ENCODE assay signal across 15 cellular contexts in the genomic region with DNA sequence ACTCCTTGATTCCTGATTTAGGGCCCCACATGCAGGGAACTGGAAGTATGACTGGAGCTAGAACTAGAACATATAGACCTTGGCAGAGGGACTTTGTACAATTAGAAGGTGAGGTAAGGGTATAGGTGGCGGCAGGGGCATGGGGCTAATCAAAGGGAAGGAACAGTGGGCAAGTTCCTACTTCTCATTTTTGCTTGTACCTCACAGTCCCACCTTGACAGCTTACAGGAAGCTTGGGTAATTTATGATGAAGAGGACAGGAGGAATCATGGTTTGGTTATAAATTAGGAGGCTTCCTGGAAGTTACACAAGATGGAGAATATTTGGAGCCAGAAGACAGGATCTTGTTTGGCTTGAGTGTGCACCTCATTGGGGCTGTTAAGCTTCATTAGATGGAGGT. TPM values are rescaled to one million over a fixed set of nuclear protein-coding genes. Genes with fewer than 3 reads are reported as not detected.
DNase-seq lines count a peak whose midpoint lies in the region; ATAC-seq and TF ChIP-seq lines count a peak whose summit lies in the region.
"Had no signal": no experiment of that assay in that cellular context is flagged by ENCODE, and none has a peak within 500 bp of the region (broad histone marks: within the 10 kb centered on the region; RNA-seq: fewer than 3 reads in every experiment).

No MANE protein-coding gene starts in this region.

- peak overlapping the region; percentile 31 for H3K27ac ChIP-seq in suprapubic skin

- TF ChIP-seq EP300 in suprapubic skin (IDR thresholded peaks at IDR 0.05): no peak

- TF ChIP-seq CTCF in suprapubic skin (IDR thresholded peaks at IDR 0.05): no peak

- 72% methylated on average over 1 of the region's 1 CpG for WGBS in suprapubic skin

- H3K27ac Mint-ChIP-seq in activated T-cell treated with anti-CD3 and anti-CD28 coated beads, Interleukin-2, amount 50 U/mL, for 24 hours: peak overlapping the region; percentile 85
- peak overlapping the region; percentile 77 for H3K27ac Mint-ChIP-seq in activated CD4-positive, alpha-beta memory T cell treated with anti-CD3 and anti-CD28 coated beads for 36 hours

- H3K36me3 Mint-ChIP-seq in activated T-cell treated with anti-CD3 and anti-CD28 coated beads, Interleukin-2, amount 50 U/mL, for 24 hours (ENCODE audit: low read depth): peaks cover 70% of the 10 kb centered on the region
- H3K36me3 Mint-ChIP-seq in activated CD4-positive, alpha-beta memory T cell treated with anti-CD3 and anti-CD28 coated beads for 36 hours: peaks cover 50% of the 10 kb centered on the region

- ATAC-seq in left colon: peak; percentile 5
- no peak for ATAC-seq in GM19467 (IDR thresholded peaks at IDR 0.05; ENCODE audit: unreplicated experiment)
- ATAC-seq: naive thymus-derived CD8-positive, alpha-beta T cell had no signal

- H3K9me3 Mint-ChIP-seq in activated T-cell treated with anti-CD3 and anti-CD28 coated beads, Interleukin-2, amount 50 U/mL, for 24 hours: peaks cover 21% of the 10 kb centered on the region
- H3K9me3 Mint-ChIP-seq in activated CD4-positive, alpha-beta memory T cell treated with anti-CD3 and anti-CD28 coated beads for 36 hours: peaks cover 26% of the 10 kb centered on the region

- POLR2A ChIA-PET in activated CD4-positive, alpha-beta memory T cell treated with anti-CD3 and anti-CD28 coated beads for 36 hours (lab: Charles Lee): interaction anchor here (0.7 kb wide), 1 partner anchor 249 kb away, joined by 3 read pairs; no protein-coding TSS in a partner anchor

- H3K4me3 Mint-ChIP-seq in activated T-cell treated with anti-CD3 and anti-CD28 coated beads, Interleukin-2, amount 50 U/mL, for 24 hours: no peak overlapping the region
- no peak overlapping the region for H3K4me3 Mint-ChIP-seq in activated CD4-positive, alpha-beta memory T cell treated with anti-CD3 and anti-CD28 coated beads for 36 hours
- H3K4me3 Mint-ChIP-seq: central memory CD8-positive, alpha-beta T cell; naive thymus-derived CD8-positive, alpha-beta T cell had no signal

- intact Hi-C loops in activated CD4-positive, alpha-beta memory T cell treated with anti-CD3 and anti-CD28 coated beads for 36 hours (cut with micrococcal nuclease): no loop called here
- intact Hi-C loops in left colon (cut with DNase I, micrococcal nuclease): no loop called here

- H3K4me1 ChIP-seq in suprapubic skin: peaks cover 47% of the 10 kb centered on the region

- H3K4me3 ChIP-seq in suprapubic skin: no peak overlapping the region

- peaks cover 92% of the 10 kb centered on the region for H3K4me1 Mint-ChIP-seq in activated T-cell treated with anti-CD3 and anti-CD28 coated beads, Interleukin-2, amount 50 U/mL, for 24 hours (ENCODE audit: low read depth)
- H3K4me1 Mint-ChIP-seq in activated CD4-positive, alpha-beta memory T cell treated with anti-CD3 and anti-CD28 coated beads for 36 hours (ENCODE audit: low read depth): peaks cover 89% of the 10 kb centered on the region

- DNase-seq in activated T-cell treated with anti-CD3 and anti-CD28 coated beads, Interleukin-2, amount 50 U/mL, for 24 hours: no peak
- DNase-seq in activated T-cell treated with anti-CD3 and anti-CD28 coated beads, Interleukin-2, amount 50 U/mL, for 1 hour: no peak
- DNase-seq in activated CD4-positive, alpha-beta memory T cell treated with anti-CD3 and anti-CD28 coated beads for 36 hours: no peak
- DNase-seq in left colon (no peak), suprapubic skin (ENCODE audit: low spot score in 2 of 2) (no peak), dedifferentiated amniotic fluid mesenchymal stem cell (ENCODE audit: extremely low spot score) (no peak), NCI-H345 (lab: John Stamatoyannopoulos, UW) (no peak)
- DNase-seq: activated naive CD4-positive, alpha-beta T cell treated with anti-CD3 and anti-CD28 coated beads, Interleukin-2, amount 50 U/mL, for 16 hours; KG1; naive thymus-derived CD8-positive, alpha-beta T cell; NCI-H1436 treated with DMSO at 0.1 percent for 48 hours; NCI-H510A; stimulated activated naive CD4-positive, alpha-beta T cell treated with Interleukin-2 at 50 U/mL for 16 hours had no signal

- no peaks in the 10 kb centered on the region for H3K9me3 ChIP-seq in suprapubic skin

- H3K27me3 Mint-ChIP-seq in activated T-cell treated with anti-CD3 and anti-CD28 coated beads, Interleukin-2, amount 50 U/mL, for 24 hours: no peaks in the 10 kb centered on the region
- H3K27me3 Mint-ChIP-seq in activated CD4-positive, alpha-beta memory T cell treated with anti-CD3 and anti-CD28 coated beads for 36 hours: no peaks in the 10 kb centered on the region
- H3K27me3 Mint-ChIP-seq: central memory CD8-positive, alpha-beta T cell; naive thymus-derived CD8-positive, alpha-beta T cell had no signal

- TF ChIP-seq POLR2A in suprapubic skin (IDR thresholded peaks at IDR 0.05): no peak

- no peaks in the 10 kb centered on the region for H3K27me3 ChIP-seq in suprapubic skin

- peaks cover 2% of the 10 kb centered on the region for H3K36me3 ChIP-seq in suprapubic skin

- CTCF ChIA-PET in activated CD4-positive, alpha-beta memory T cell treated with anti-CD3 and anti-CD28 coated beads for 36 hours (lab: Charles Lee): interaction anchor here (1.1 to 1.4 kb wide), 2 partner anchors 18 to 23 kb away, joined by 3 to 4 read pairs; no protein-coding TSS in a partner anchor

RNA-seq across cellular contexts. Expression of a gene that starts 33.4 kb away (rescaled TPM):
- total RNA-seq in activated CD4-positive, alpha-beta memory T cell treated with anti-CD3 and anti-CD28 coated beads for 36 hours: 10 to 100 TPM; 69.9 to 72.2 TPM
- total RNA-seq in left colon (10 to 100 TPM; 73.8 to 98.9 TPM), suprapubic skin (10 to 100 TPM; 45.1 to 60.4 (median 56.7) TPM)
